Comparison of ENCODE assay signal across 8 cellular contexts in the genomic region with DNA sequence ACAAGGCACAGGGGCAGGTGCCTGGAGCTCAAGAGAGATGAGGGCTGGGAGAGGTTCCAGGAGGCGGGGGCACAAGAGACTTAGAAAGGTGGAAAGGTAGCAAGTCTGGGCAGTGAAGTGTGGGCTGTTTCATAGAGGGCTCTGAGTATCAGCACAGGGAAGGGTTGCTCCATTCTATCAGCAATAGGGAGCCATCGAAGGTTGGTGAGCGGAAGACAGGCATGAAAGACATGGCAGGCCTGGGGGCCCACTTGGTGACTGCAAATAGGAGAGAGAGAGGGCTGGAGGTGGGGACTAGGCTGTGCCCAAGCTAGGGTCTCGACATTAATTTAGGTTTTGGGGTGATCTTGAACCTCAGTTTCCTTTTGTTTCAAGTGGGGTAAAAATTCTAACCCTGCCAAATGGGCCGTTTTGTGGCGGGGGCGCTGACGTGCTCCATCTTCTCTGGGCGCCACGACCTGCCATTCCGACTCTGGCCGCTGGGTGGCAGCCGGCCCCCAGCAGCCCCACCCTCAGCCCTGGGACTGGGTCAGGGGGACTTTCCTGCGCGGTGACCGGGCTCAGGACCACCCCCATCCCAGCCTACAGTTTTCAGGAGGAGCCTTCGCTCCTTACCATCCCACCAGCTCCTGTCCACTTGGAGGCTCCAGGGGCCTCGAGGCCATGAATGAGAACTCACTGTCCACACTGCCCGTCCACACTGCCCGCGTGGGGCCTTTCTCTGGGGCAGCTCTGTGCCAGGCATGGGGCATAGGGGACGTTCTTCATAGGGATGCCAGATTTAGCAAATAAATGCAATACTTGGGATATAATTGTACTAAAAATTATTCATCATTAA. TPM values are rescaled to one million over a fixed set of nuclear protein-coding genes. Genes with fewer than 3 reads are reported as not detected.
A peak's percentile ranks its signal among the peaks of the same experiment; 100 is the strongest.
DNase-seq lines count a peak whose midpoint lies in the region; ATAC-seq and TF ChIP-seq lines count a peak whose summit lies in the region.

No MANE protein-coding gene starts in this region.

- no peak overlapping the region for H3K4me3 ChIP-seq in lower leg skin (ENCODE audit: low read depth, poor library complexity, severe bottlenecking)

- TF ChIP-seq CTCF in lower leg skin (IDR thresholded peaks at IDR 0.05): peak in 1 of 3 donors; percentile 81

- TF ChIP-seq POLR2A in lower leg skin (IDR thresholded peaks at IDR 0.05): no peak

- ATAC-seq in GM18502 (IDR thresholded peaks at IDR 0.05; ENCODE audit: poor library complexity, unreplicated experiment): no peak

- intact Hi-C loops in lower leg skin (cut with DNase I; ENCODE audit: low total_unique reads): loop anchor here (5.0 kb wide), 1 partner anchor 282 kb away; no protein-coding TSS in a partner anchor

- DNase-seq in D341Med (ENCODE audit: low spot score) (peak; percentile 79), HuH-7 (ENCODE audit: low spot score) (peak; percentile 68), cerebellum (ENCODE audit: low spot score) (peak; percentile 73), lower leg skin (ENCODE audit: low spot score in 2 of 2) (peak; percentile 23 to 90), dedifferentiated amniotic fluid mesenchymal stem cell (ENCODE audit: extremely low spot score) (no peak)
- DNase-seq in activated CD4-positive, alpha-beta T cell treated with anti-CD3 and anti-CD28 coated beads for 1 hour: peak; percentile 12
- DNase-seq in stimulated activated CD8-positive, alpha-beta memory T cell treated with anti-CD3 and anti-CD28 coated beads, Interleukin-15, amount 100 ng/mL, for 24 hours (ENCODE audit: low read depth): peak; percentile 50

- 22 to 23% methylated on average over 22 of the region's 22 CpGs for WGBS in lower leg skin, 2 donors

RNA-seq across cellular contexts. Expression of a gene that starts 37.2 kb away (rescaled TPM):
- total RNA-seq in cerebellum: 11.6 TPM
- 10 to 100 TPM; 15.9 to 37.3 (median 21.3) TPM for total RNA-seq in lower leg skin
